ENCODE assay signal across 8 cellular contexts in the genomic region with DNA sequence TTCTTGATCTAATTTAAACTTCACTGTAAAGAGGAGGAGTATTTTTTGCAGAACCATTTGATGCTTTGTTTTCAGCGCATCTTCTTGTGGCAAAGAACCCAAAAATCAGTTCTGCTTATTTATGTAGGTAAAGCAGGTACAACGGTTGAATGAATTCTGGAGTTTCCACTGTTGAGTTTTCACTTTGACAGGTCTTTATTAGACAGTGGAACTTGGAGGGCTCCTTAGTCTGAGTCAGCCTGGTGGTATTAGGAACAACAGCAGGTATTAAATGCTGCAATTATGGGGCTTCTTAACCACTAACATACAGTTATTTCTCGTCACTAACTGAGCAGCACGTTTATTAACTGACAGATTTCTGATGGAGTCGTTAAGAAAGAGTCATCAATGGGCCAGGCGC. TPM values are rescaled to one million over a fixed set of nuclear protein-coding genes. Genes with fewer than 3 reads are reported as not detected.
DNase-seq lines count a peak whose midpoint lies in the region; ATAC-seq and TF ChIP-seq lines count a peak whose summit lies in the region.

No MANE protein-coding gene starts in this region.

- intact Hi-C loops in activated CD4-positive, alpha-beta T cell treated with anti-CD3 and anti-CD28 coated beads, Interleukin-2, amount 10 ng/mL, durations not matched to agents 24 days and 14 days (cut with micrococcal nuclease) = loop anchor here (5.0 to 10.0 kb wide), 2 partner anchors 318 to 679 kb away; a partner anchor contains a TSS

- H3K36me3 Mint-ChIP-seq in activated CD4-positive, alpha-beta T cell treated with anti-CD3 and anti-CD28 coated beads, Interleukin-2, amount 10 ng/mL, durations not matched to agents 24 days and 14 days (ENCODE audit: low read depth) = peaks cover 14% of the 10 kb centered on the region
- H3K36me3 Mint-ChIP-seq in activated CD4-positive, alpha-beta memory T cell treated with anti-CD3 and anti-CD28 coated beads, Interleukin-2, amount 10 ng/mL, durations not matched to agents 7 days and 5 days (ENCODE audit: low read depth) = peaks cover 14% of the 10 kb centered on the region

- POLR2A ChIA-PET in activated CD4-positive, alpha-beta memory T cell treated with anti-CD3 and anti-CD28 coated beads, Interleukin-2, amount 10 ng/mL, durations not matched to agents 7 days and 5 days (lab: Charles Lee) = interaction anchor here (2.1 to 2.4 kb wide), 3 partner anchors 15 to 359 kb away, joined by 11 to 36 read pairs (median 13); a partner anchor contains a TSS

- H3K36me3 ChIP-seq in iPS-20b (ENCODE audit: insufficient read depth, low read depth, low read length) = peaks cover 30% of the 10 kb centered on the region
- H3K36me3 ChIP-seq in thoracic aorta = no peaks in the 10 kb centered on the region

- H3K4me1 Mint-ChIP-seq in activated CD4-positive, alpha-beta T cell treated with anti-CD3 and anti-CD28 coated beads, Interleukin-2, amount 10 ng/mL, durations not matched to agents 24 days and 14 days = peaks cover 20% of the 10 kb centered on the region
- peaks cover 30% of the 10 kb centered on the region for H3K4me1 Mint-ChIP-seq in activated CD4-positive, alpha-beta memory T cell treated with anti-CD3 and anti-CD28 coated beads, Interleukin-2, amount 10 ng/mL, durations not matched to agents 7 days and 5 days

- H3K9ac ChIP-seq in iPS-20b (ENCODE audit: low read depth, low read length) = peak overlapping the region; percentile 91

- no peak for DNase-seq in activated CD4-positive, alpha-beta T cell treated with anti-CD3 and anti-CD28 coated beads, Interleukin-2, amount 10 ng/mL, durations not matched to agents 24 days and 14 days
- no peak for DNase-seq in activated CD4-positive, alpha-beta T cell treated with anti-CD3 and anti-CD28 coated beads, Interleukin-2, amount 50 U/mL, for 48 hours
- no peak for DNase-seq in activated CD4-positive, alpha-beta memory T cell treated with anti-CD3 and anti-CD28 coated beads, Interleukin-2, amount 10 ng/mL, durations not matched to agents 7 days and 5 days
- DNase-seq in thoracic aorta (ENCODE audit: low spot score) = no peak
- no peak for DNase-seq in GDM1 (lab: John Stamatoyannopoulos, UW)
- DNase-seq in NCI-H1092 (lab: John Stamatoyannopoulos, UW) = no peak
- no peak for DNase-seq in activated CD4-positive, alpha-beta T cell treated with anti-CD3 and anti-CD28 coated beads for 48 hours

- H3K4me3 ChIP-seq in iPS-20b (ENCODE audit: low read length) (peak overlapping the region; percentile 92), thoracic aorta (peak overlapping the region; percentile 91)

- no peak for TF ChIP-seq CTCF in thoracic aorta (IDR thresholded peaks at IDR 0.05)

- H3K4me3 Mint-ChIP-seq in activated CD4-positive, alpha-beta T cell treated with anti-CD3 and anti-CD28 coated beads, Interleukin-2, amount 10 ng/mL, durations not matched to agents 24 days and 14 days = peak overlapping the region; percentile 100
- peak overlapping the region; percentile 96 for H3K4me3 Mint-ChIP-seq in activated CD4-positive, alpha-beta memory T cell treated with anti-CD3 and anti-CD28 coated beads, Interleukin-2, amount 10 ng/mL, durations not matched to agents 7 days and 5 days

- H3K9me3 ChIP-seq in iPS-20b (ENCODE audit: insufficient read depth, low read depth, low read length) (no peaks in the 10 kb centered on the region), thoracic aorta (no peaks in the 10 kb centered on the region)

- peak overlapping the region; percentile 93 for H3K27ac Mint-ChIP-seq in activated CD4-positive, alpha-beta T cell treated with anti-CD3 and anti-CD28 coated beads, Interleukin-2, amount 10 ng/mL, durations not matched to agents 24 days and 14 days
- peak overlapping the region; percentile 85 for H3K27ac Mint-ChIP-seq in activated CD4-positive, alpha-beta memory T cell treated with anti-CD3 and anti-CD28 coated beads, Interleukin-2, amount 10 ng/mL, durations not matched to agents 7 days and 5 days

- CTCF ChIA-PET in activated CD4-positive, alpha-beta memory T cell treated with anti-CD3 and anti-CD28 coated beads, Interleukin-2, amount 10 ng/mL, durations not matched to agents 7 days and 5 days (lab: Charles Lee) = interaction anchor here (0.6 to 4.2 kb wide), 9 partner anchors 8 to 358 kb away, joined by 3 to 51 read pairs (median 20); a partner anchor contains a TSS

- H3K4me1 ChIP-seq in iPS-20b (ENCODE audit: insufficient read depth, low read length) (peaks cover 9% of the 10 kb centered on the region; the same call in 1 of the 2 replicates), thoracic aorta (ENCODE audit: control insufficient read depth in 1 of 2, low read depth in 2 of 2) (peaks cover 11 to 34% of the 10 kb centered on the region in 2 donors)

- H3K27ac ChIP-seq in iPS-20b (ENCODE audit: low read length) (no peak overlapping the region), thoracic aorta (no peak overlapping the region)

- H3K27me3 ChIP-seq in iPS-20b (ENCODE audit: insufficient read depth, low read length) (no peaks in the 10 kb centered on the region), thoracic aorta (replicated peaks; ENCODE audit: insufficient read depth) (no peaks in the 10 kb centered on the region)

- ATAC-seq in thoracic aorta (ENCODE audit: insufficient number of reproducible peaks, low FRiP score, low read depth) = no peak

- H3K27me3 Mint-ChIP-seq in activated CD4-positive, alpha-beta T cell treated with anti-CD3 and anti-CD28 coated beads, Interleukin-2, amount 10 ng/mL, durations not matched to agents 24 days and 14 days = no peaks in the 10 kb centered on the region
- no peaks in the 10 kb centered on the region for H3K27me3 Mint-ChIP-seq in activated CD4-positive, alpha-beta memory T cell treated with anti-CD3 and anti-CD28 coated beads, Interleukin-2, amount 10 ng/mL, durations not matched to agents 7 days and 5 days

- H3K9me3 Mint-ChIP-seq in activated CD4-positive, alpha-beta T cell treated with anti-CD3 and anti-CD28 coated beads, Interleukin-2, amount 10 ng/mL, durations not matched to agents 24 days and 14 days = no peaks in the 10 kb centered on the region
- no peaks in the 10 kb centered on the region for H3K9me3 Mint-ChIP-seq in activated CD4-positive, alpha-beta memory T cell treated with anti-CD3 and anti-CD28 coated beads, Interleukin-2, amount 10 ng/mL, durations not matched to agents 7 days and 5 days

RNA-seq across cellular contexts. Expression of a gene that starts 1.2 kb away (rescaled TPM):
- 11.8 and 12.7 TPM in 2 replicates for total RNA-seq in activated CD4-positive, alpha-beta T cell treated with anti-CD3 and anti-CD28 coated beads, Interleukin-2, amount 10 ng/mL, durations not matched to agents 24 days and 14 days
- total RNA-seq in activated CD4-positive, alpha-beta memory T cell treated with anti-CD3 and anti-CD28 coated beads, Interleukin-2, amount 10 ng/mL, durations not matched to agents 7 days and 5 days = 10 to 100 TPM in 1 of 2 experiments, 1 to 10 TPM in 1; 9.6 to 10.8 TPM
- total RNA-seq in thoracic aorta = 10 to 100 TPM; 13.4 to 44.7 TPM
